Comparison of ENCODE assay signal across 2 cellular contexts in genomic region chr15:78807359-78807758, GRCh38.
TF ChIP-seq lines count a peak whose summit lies in the region.

No MANE protein-coding gene starts in this region.

TF ChIP-seq in HepG2, 621 proteins besides CTCF, POLR2A, EP300 and RAD21:
- no peak for TF ChIP-seq NR2F1 (CRISPR knock-in tag; IDR thresholded peaks at IDR 0.05)
- no peak for TF ChIP-seq ATF3 (CRISPR knock-in tag; IDR thresholded peaks at IDR 0.05)
- TF ChIP-seq ZNF766 (CRISPR knock-in tag; IDR thresholded peaks at IDR 0.05; ENCODE audit: borderline replicate concordance): no peak
- TF ChIP-seq MTA1 (CRISPR knock-in tag; IDR thresholded peaks at IDR 0.05; ENCODE audit: borderline replicate concordance): no peak
- peak; percentile 65 for TF ChIP-seq ZNF629 (CRISPR knock-in tag; conservative IDR thresholded peaks at IDR 0.05)

TF ChIP-seq in K562, 482 proteins besides CTCF, POLR2A, EP300 and RAD21:
- TF ChIP-seq ILF3 (IDR thresholded peaks at IDR 0.05; ENCODE audit: borderline replicate concordance) (no peak), HDAC1 (IDR thresholded peaks at IDR 0.05) (no peak), RFX5 (IDR thresholded peaks at IDR 0.05; ENCODE audit: low read depth, low read length) (no peak), E4F1 (CRISPR knock-in tag; IDR thresholded peaks at IDR 0.05; ENCODE audit: borderline replicate concordance) (no peak), RBM25 (IDR thresholded peaks at IDR 0.05; ENCODE audit: low read depth, low read length, severe bottlenecking) (peak; percentile 76), KDM1A (IDR thresholded peaks at IDR 0.05) (peak in 1 of 2 experiments; percentile 41; a peak in 1 of 4 replicates), BCOR (IDR thresholded peaks at IDR 0.05) (peak; percentile 48; the same call in 1 of the 2 replicates), POLR2G (IDR thresholded peaks at IDR 0.05; ENCODE audit: low read depth, low read length) (no peak)
- TF ChIP-seq, protein P1, sequence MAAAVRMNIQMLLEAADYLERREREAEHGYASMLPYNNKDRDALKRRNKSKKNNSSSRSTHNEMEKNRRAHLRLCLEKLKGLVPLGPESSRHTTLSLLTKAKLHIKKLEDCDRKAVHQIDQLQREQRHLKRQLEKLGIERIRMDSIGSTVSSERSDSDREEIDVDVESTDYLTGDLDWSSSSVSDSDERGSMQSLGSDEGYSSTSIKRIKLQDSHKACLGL (CRISPR knock-in tag; IDR thresholded peaks at IDR 0.05; ENCODE audit: borderline replicate concordance, poor library complexity, severe bottlenecking): no peak
